In genomic region chr2:164761201-164761600, GRCh38 we compare ENCODE assay signal across 8 cellular contexts.
DNase-seq lines count a peak whose midpoint lies in the region; ATAC-seq and TF ChIP-seq lines count a peak whose summit lies in the region.
"Not testable (repeated sequence)": the region's sequence is repeated elsewhere in the genome, so short reads cannot be mapped to it uniquely, and the experiment has no call there.

No MANE protein-coding gene starts in this region.

- peak overlapping the region in 1 of 4 donors; percentile 18 for H3K27ac ChIP-seq in transverse colon

- in situ Hi-C loops in transverse colon (cut with MboI; ENCODE audit: low pct_ligation_motif_present in 1 of 4, low pct_unique_long_range_greater_than_20kb in 1 of 4, low sequenced_read_pairs in 3 of 4), result not testable (repeated sequence)

- not testable (repeated sequence) for TF ChIP-seq EP300 in transverse colon (IDR thresholded peaks at IDR 0.05; ENCODE audit: low read depth)

- TF ChIP-seq CTCF in transverse colon (IDR thresholded peaks at IDR 0.05), result not testable (repeated sequence)

- peaks cover 0 to 22% (median 2%) of the 10 kb centered on the region in 4 donors for H3K4me1 ChIP-seq in transverse colon

- DNase-seq in germinal center (ENCODE audit: low spot score) (peak; percentile 47), transverse colon (peak; percentile 52)

- H3K27me3 ChIP-seq in transverse colon, result not testable (repeated sequence)

- not testable (repeated sequence) for H3K36me3 ChIP-seq in transverse colon

- WGBS in transverse colon (ENCODE audit: low coverage in 1 of 2), 2 donors, result 77 to 83% methylated on average over 4 to 9 of the region's 9 CpGs

- ATAC-seq in GM18505 (IDR thresholded peaks at IDR 0.05; ENCODE audit: unreplicated experiment), result peak; percentile 100
- peak; percentile 100 for ATAC-seq in GM19395 (IDR thresholded peaks at IDR 0.05; ENCODE audit: unreplicated experiment)
- ATAC-seq in GM21786 (IDR thresholded peaks at IDR 0.05; ENCODE audit: unreplicated experiment), result peak; percentile 99
- peak; percentile 98 for ATAC-seq in HG03045 (IDR thresholded peaks at IDR 0.05; ENCODE audit: unreplicated experiment)
- peak; percentile 99 for ATAC-seq in HG03521 (IDR thresholded peaks at IDR 0.05; ENCODE audit: unreplicated experiment)
- peak; percentile 61 to 66 for ATAC-seq in activated CD4-positive, CD25-positive, alpha-beta regulatory T cell treated with anti-CD3 and anti-CD28 coated beads, Interleukin-2, amount 50 U/mL, for 24 hours

- intact Hi-C loops in transverse colon (cut with DNase I; ENCODE audit: low total_unique reads), result not testable (repeated sequence)

- H3K9me3 ChIP-seq in transverse colon, result not testable (repeated sequence)

- H3K4me3 ChIP-seq in transverse colon, result not testable (repeated sequence)

- TF ChIP-seq POLR2A in GM18505 (IDR thresholded peaks at IDR 0.05; ENCODE audit: borderline replicate concordance, extremely low read depth, insufficient read depth, insufficient read length); transverse colon (IDR thresholded peaks at IDR 0.05): not testable (repeated sequence)
